15 cellular contexts compared by ENCODE assay signal in the genomic region with DNA sequence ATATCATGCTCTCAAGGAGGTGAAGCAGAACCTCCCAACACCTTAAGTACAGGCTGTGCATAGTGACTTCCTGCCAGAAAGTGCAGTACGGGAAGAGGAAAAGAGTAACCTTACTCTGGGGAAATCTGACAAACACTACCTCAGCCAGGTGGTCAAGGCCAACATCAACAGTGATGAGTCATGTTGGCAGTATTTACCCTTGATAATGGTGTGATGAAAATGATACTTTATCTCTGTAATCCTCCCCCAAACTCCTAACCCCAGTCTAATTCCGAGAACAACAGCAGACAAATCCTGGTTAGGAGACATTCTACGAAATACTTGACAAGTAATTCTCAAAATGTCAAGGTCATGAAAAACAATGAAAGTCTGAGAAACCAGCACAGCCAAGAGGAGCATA. TPM values are rescaled to one million over a fixed set of nuclear protein-coding genes. Genes with fewer than 3 reads are reported as not detected.
DNase-seq lines count a peak whose midpoint lies in the region; ATAC-seq and TF ChIP-seq lines count a peak whose summit lies in the region.
"Had no signal": no experiment of that assay in that cellular context is flagged by ENCODE, and none has a peak within 500 bp of the region (broad histone marks: within the 10 kb centered on the region; RNA-seq: fewer than 3 reads in every experiment).

No MANE protein-coding gene starts in this region.

- H3K36me3 ChIP-seq in breast epithelium = no peaks in the 10 kb centered on the region
- H3K36me3 ChIP-seq in aorta (ENCODE audit: control insufficient read depth in 1 of 2, insufficient read depth in 2 of 2, low read length in 1 of 2) = no peaks in the 10 kb centered on the region
- H3K36me3 ChIP-seq in CD4-positive, alpha-beta memory T cell (ENCODE audit: insufficient read depth, low read length) = no peaks in the 10 kb centered on the region

- no peak overlapping the region for H3K27ac Mint-ChIP-seq in MCF 10A (ENCODE audit: low read depth, unreplicated experiment)
- H3K27ac Mint-ChIP-seq in CD4-positive, alpha-beta memory T cell = peak overlapping the region in 2 of 7 donors; percentile 24 to 35
- H3K27ac Mint-ChIP-seq: memory B cell had no signal

- H3K27me3 ChIP-seq in breast epithelium (no peaks in the 10 kb centered on the region), aorta (ENCODE audit: control insufficient read depth in 1 of 2, insufficient read depth in 2 of 2, low read length in 1 of 2) (no peaks in the 10 kb centered on the region)
- no peaks in the 10 kb centered on the region for H3K27me3 ChIP-seq in CD4-positive, alpha-beta memory T cell (ENCODE audit: insufficient read depth, low read length)

- POLR2A ChIA-PET in MCF 10A (lab: Yijun Ruan, JAX) = no interaction called here
- POLR2A ChIA-PET in CD4-positive, alpha-beta memory T cell (lab: Charles Lee; ENCODE audit: partially characterized antibody) = no interaction called here

- H3K27me3 Mint-ChIP-seq in MCF 10A (ENCODE audit: insufficient read depth, unreplicated experiment) = no peaks in the 10 kb centered on the region
- H3K27me3 Mint-ChIP-seq in CD4-positive, alpha-beta memory T cell = no peaks in the 10 kb centered on the region
- H3K27me3 Mint-ChIP-seq: memory B cell had no signal

- 32 to 43% methylated on average over 3 of the region's 3 CpGs for WGBS in aorta, 2 donors

- no TSS peak for BruUV-seq in MCF 10A (replicated peaks; lab: Mats Ljungman, UMichigan)

- TF ChIP-seq POLR2A in breast epithelium (IDR thresholded peaks at IDR 0.05) = no peak

- ATAC-seq in aorta (ENCODE audit: low FRiP score) (peak; percentile 75), GM18873 (IDR thresholded peaks at IDR 0.05; ENCODE audit: low FRiP score, unreplicated experiment) (no peak)

- H3K27ac ChIP-seq in breast epithelium (no peak overlapping the region), aorta (ENCODE audit: low read depth in 1 of 2, low read length in 2 of 2) (no peak overlapping the region)
- H3K27ac ChIP-seq in CD4-positive, alpha-beta memory T cell (ENCODE audit: low read depth, low read length) = no peak overlapping the region

- no peaks in the 10 kb centered on the region for H3K4me1 Mint-ChIP-seq in MCF 10A (ENCODE audit: insufficient read depth, unreplicated experiment)
- no peaks in the 10 kb centered on the region for H3K4me1 Mint-ChIP-seq in CD4-positive, alpha-beta memory T cell
- H3K4me1 Mint-ChIP-seq: memory B cell had no signal

- CTCF ChIA-PET in MCF 10A (lab: Yijun Ruan, JAX) = no interaction called here
- CTCF ChIA-PET in CD4-positive, alpha-beta memory T cell (lab: Charles Lee; ENCODE audit: partially characterized antibody) = no interaction called here

- H3K4me1 ChIP-seq in breast epithelium (no peaks in the 10 kb centered on the region), aorta (ENCODE audit: control insufficient read depth in 1 of 2, insufficient read depth in 2 of 2, low read length in 2 of 2) (no peaks in the 10 kb centered on the region)
- H3K4me1 ChIP-seq in CD4-positive, alpha-beta memory T cell (ENCODE audit: insufficient read depth, low read length) = no peaks in the 10 kb centered on the region

- H3K4me3 ChIP-seq in breast epithelium (no peak overlapping the region), fibroblast of the aortic adventitia (ENCODE audit: low read depth, low read length) (no peak overlapping the region), aorta (ENCODE audit: low read length in 2 of 2) (no peak overlapping the region)
- no peak overlapping the region for H3K4me3 ChIP-seq in CD4-positive, alpha-beta memory T cell (ENCODE audit: low read length in 2 of 2)

- no peaks in the 10 kb centered on the region for H3K9me3 ChIP-seq in breast epithelium
- no peaks in the 10 kb centered on the region for H3K9me3 ChIP-seq in aorta (ENCODE audit: control insufficient read depth, low read length)
- no peaks in the 10 kb centered on the region for H3K9me3 ChIP-seq in CD4-positive, alpha-beta memory T cell (ENCODE audit: control insufficient read depth in 1 of 2, low read length in 2 of 2)

- TF ChIP-seq CTCF in MCF 10A (IDR thresholded peaks at IDR 0.05; ENCODE audit: unreplicated experiment) (no peak), breast epithelium (IDR thresholded peaks at IDR 0.05) (no peak), fibroblast of the aortic adventitia (IDR thresholded peaks at IDR 0.05; ENCODE audit: insufficient read depth, low read length) (no peak), GM20000 (IDR thresholded peaks at IDR 0.05; ENCODE audit: extremely low read depth, missing control alignments) (no peak)

- no peaks in the 10 kb centered on the region for H3K36me3 Mint-ChIP-seq in MCF 10A (ENCODE audit: insufficient read depth, unreplicated experiment)
- peaks cover 2 to 11% of the 10 kb centered on the region in 2 donors for H3K36me3 Mint-ChIP-seq in CD4-positive, alpha-beta memory T cell

- DNase-seq in MCF 10A (ENCODE audit: unreplicated experiment) (peak; percentile 66), breast epithelium (ENCODE audit: low spot score in 2 of 2) (no peak), SHP77 treated with DMSO at 0.1 percent for 48 hours (lab: John Stamatoyannopoulos, UW) (peak; percentile 52), fibroblast of the aortic adventitia (ENCODE audit: low read depth) (peak; percentile 80), aorta (no peak), GM20000 (ENCODE audit: low spot score) (no peak)
- no peak for DNase-seq in CD4-positive, alpha-beta memory T cell
- DNase-seq: DND-41, erythroblast, hippocampal formation, NCI-H345, nucleus accumbens, SIG-M5 had no signal

- H3K4me3 Mint-ChIP-seq in MCF 10A (ENCODE audit: unreplicated experiment) = no peak overlapping the region
- H3K4me3 Mint-ChIP-seq in CD4-positive, alpha-beta memory T cell = no peak overlapping the region
- H3K4me3 Mint-ChIP-seq: memory B cell had no signal

- intact Hi-C loops in MCF 10A (cut with micrococcal nuclease) = no loop called here
- intact Hi-C loops in breast epithelium (cut with DNase I; ENCODE audit: low total_unique reads) = no loop called here
- intact Hi-C loops in aorta (cut with DNase I) = no loop called here
- intact Hi-C loops in CD4-positive, alpha-beta memory T cell (cut with micrococcal nuclease) = no loop called here

- peaks cover 6% of the 10 kb centered on the region for H3K9me3 Mint-ChIP-seq in MCF 10A (ENCODE audit: unreplicated experiment)
- no peaks in the 10 kb centered on the region for H3K9me3 Mint-ChIP-seq in CD4-positive, alpha-beta memory T cell
- H3K9me3 Mint-ChIP-seq: memory B cell had no signal

RNA-seq across cellular contexts. Expression of gene ANKDD1A, which starts 26.5 kb away (rescaled TPM):
- total RNA-seq in MCF 10A (2022) (0.16 and 0.66 TPM in 2 replicates), breast epithelium (1 to 10 TPM; 3.2 to 7.8 (median 7.2) TPM), fibroblast of the aortic adventitia (ENCODE audit: low replicate concordance) (2.9 and 5.1 TPM in 2 replicates), aorta (10 to 100 TPM; 22.3 to 29.2 TPM)
- polyA plus RNA-seq in aorta = 10 to 100 TPM; 11.1 to 14.7 TPM
- 1 to 10 TPM; 4.5 to 5.9 TPM for total RNA-seq in CD4-positive, alpha-beta memory T cell
- 1 to 10 TPM in 1 of 2 donors, under 1 TPM in 1; 0.16 to 1.7 TPM for polyA plus RNA-seq in CD4-positive, alpha-beta memory T cell

RNA-seq across cellular contexts. Expression of gene SPG21, which starts 51.5 kb away (rescaled TPM):
- 63.1 and 70.4 TPM in 2 replicates for total RNA-seq in MCF 10A (2022)
- total RNA-seq in breast epithelium = 100 to 1,000 TPM in 1 of 3 donors, 10 to 100 TPM in 2; 91.5 to 109 (median 92.8) TPM
- total RNA-seq in fibroblast of the aortic adventitia (ENCODE audit: low replicate concordance) = 73.6 and 104 TPM in 2 replicates
- 10 to 100 TPM; 58.0 to 77.0 TPM for total RNA-seq in aorta
- polyA plus RNA-seq in aorta = 10 to 100 TPM; 54.6 to 72.6 TPM
- 10 to 100 TPM; 57.2 to 61.1 TPM for total RNA-seq in CD4-positive, alpha-beta memory T cell
- polyA plus RNA-seq in CD4-positive, alpha-beta memory T cell = 100 to 1,000 TPM; 128 to 179 TPM

Comparison
In these comparisons a context has a peak if more than half of its experiments do, and no peak if none do; other contexts are left out.
1. DNase-seq: peak in MCF 10A (single experiment), SHP77 treated with DMSO at 0.1 percent for 48 hours (single experiment) and fibroblast of the aortic adventitia (single experiment); none in breast epithelium (0 of 2), aorta (0 of 2), CD4-positive, alpha-beta memory T cell (0 of 5) and GM20000 (single experiment).